18 cellular contexts compared by ENCODE assay signal in genomic region chr1:153642161-153642560, GRCh38. TPM values are rescaled to one million over a fixed set of nuclear protein-coding genes. Genes with fewer than 3 reads are reported as not detected.
"Had no signal": no experiment of that assay in that cellular context is flagged by ENCODE, and none has a peak within 500 bp of the region (broad histone marks: within the 10 kb centered on the region; RNA-seq: fewer than 3 reads in every experiment).

No MANE protein-coding gene starts in this region.

- H3K27ac Mint-ChIP-seq: activated naive CD8-positive, alpha-beta T cell treated with anti-CD3 and anti-CD28 coated beads, Interleukin-2, amount 10 ng/mL, durations not matched to agents 7 days and 5 days; activated T-helper 2 cell treated with anti-CD3 and anti-CD28 coated beads, Interferon-gamma antibody, Interleukin-2, Interleukin-4, amounts not matched to agents 10 μg/mL and 5 μg/mL and 100 μg/mL, durations not matched to agents 14 hours and 24 hours and 36 hours had no signal

- H3K9me3 Mint-ChIP-seq: activated naive CD8-positive, alpha-beta T cell treated with anti-CD3 and anti-CD28 coated beads, Interleukin-2, amount 10 ng/mL, durations not matched to agents 7 days and 5 days; activated T-helper 2 cell treated with anti-CD3 and anti-CD28 coated beads, Interferon-gamma antibody, Interleukin-2, Interleukin-4, amounts not matched to agents 10 μg/mL and 5 μg/mL and 100 μg/mL, durations not matched to agents 14 hours and 24 hours and 36 hours; memory B cell; nephron had no signal

- ATAC-seq: left lung had no signal

- H3K27me3 ChIP-seq: heart left ventricle, left lung had no signal

- H3K9me3 ChIP-seq: heart left ventricle, left lung had no signal

- FAIRE-seq: astrocyte, endothelial cell of umbilical vein, islet of Langerhans, small intestine had no signal

- H3K4me3 ChIP-seq: coronary artery, heart left ventricle, left lung had no signal

- H3K27me3 Mint-ChIP-seq: activated naive CD8-positive, alpha-beta T cell treated with anti-CD3 and anti-CD28 coated beads, Interleukin-2, amount 10 ng/mL, durations not matched to agents 7 days and 5 days; memory B cell had no signal

- H3K27ac ChIP-seq: coronary artery, left lung had no signal

- DNase-seq: activated CD4-positive, CD25-positive, alpha-beta regulatory T cell treated with anti-CD3 and anti-CD28 coated beads, Interleukin-2, amount 50 U/mL, for 72 hours; activated naive CD8-positive, alpha-beta T cell treated with anti-CD3 and anti-CD28 coated beads, Interleukin-2, amount 10 ng/mL, durations not matched to agents 7 days and 5 days; caudate nucleus; effector CD4-positive, alpha-beta T cell; foreskin melanocyte; heart left ventricle; left lung; SHP77 treated with DMSO at 0.1 percent for 48 hours; small intestine; T-helper 2 cell had no signal

- H3K4me3 Mint-ChIP-seq: activated naive CD8-positive, alpha-beta T cell treated with anti-CD3 and anti-CD28 coated beads, Interleukin-2, amount 10 ng/mL, durations not matched to agents 7 days and 5 days; memory B cell; nephron had no signal

RNA-seq across cellular contexts. Expression of gene S100A1, which starts 13.9 kb away (rescaled TPM):
- total RNA-seq: activated naive CD8-positive, alpha-beta T cell treated with anti-CD3 and anti-CD28 coated beads, Interleukin-2, amount 10 ng/mL, durations not matched to agents 7 days and 5 days; activated T-helper 2 cell treated with anti-CD3 and anti-CD28 coated beads, Interferon-gamma antibody, Interleukin-2, Interleukin-4, amounts not matched to agents 10 μg/mL and 5 μg/mL and 100 μg/mL, durations not matched to agents 14 hours and 24 hours and 36 hours; endothelial cell of umbilical vein; osteoblast had no signal
- polyA plus RNA-seq: endothelial cell of umbilical vein had no signal

RNA-seq across cellular contexts. Expression of gene S100A14, which starts 26.0 kb away (rescaled TPM):
- total RNA-seq: activated naive CD8-positive, alpha-beta T cell treated with anti-CD3 and anti-CD28 coated beads, Interleukin-2, amount 10 ng/mL, durations not matched to agents 7 days and 5 days; activated T-helper 2 cell treated with anti-CD3 and anti-CD28 coated beads, Interferon-gamma antibody, Interleukin-2, Interleukin-4, amounts not matched to agents 10 μg/mL and 5 μg/mL and 100 μg/mL, durations not matched to agents 14 hours and 24 hours and 36 hours; endothelial cell of umbilical vein had no signal
